Comparison of ENCODE assay signal across 26 cellular contexts in the genomic region with DNA sequence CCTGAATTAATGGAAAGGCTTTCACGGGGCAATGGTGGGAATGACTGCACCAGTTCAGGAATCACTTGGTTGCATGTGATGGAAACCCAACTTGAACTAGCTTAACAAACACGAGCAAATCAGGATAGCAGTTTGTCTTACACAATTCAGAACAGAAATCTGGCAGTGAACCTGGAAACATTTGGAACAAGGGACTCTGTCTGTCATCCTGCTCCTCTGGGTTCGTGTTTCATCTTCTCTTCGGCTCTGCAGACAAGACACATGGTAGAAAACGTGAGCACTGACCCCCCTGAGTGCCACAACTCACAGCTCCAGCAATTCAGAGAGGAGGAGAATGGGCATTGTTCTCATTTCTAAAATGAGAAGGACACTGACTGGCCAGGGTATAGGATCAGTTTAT.
DNase-seq lines count a peak whose midpoint lies in the region; ATAC-seq lines count a peak whose summit lies in the region.
"Had no signal": no experiment of that assay in that cellular context is flagged by ENCODE, and none has a peak within 500 bp of the region (broad histone marks: within the 10 kb centered on the region; RNA-seq: fewer than 3 reads in every experiment).

No MANE protein-coding gene starts in this region.

- intact Hi-C loops in Right ventricle myocardium superior (cut with DNase I) (no loop called here), cardiac septum (cut with DNase I) (no loop called here)

- DNase-seq in Right ventricle myocardium superior: no peak
- no peak for DNase-seq in cardiac septum (ENCODE audit: low spot score)
- DNase-seq in cerebellar cortex (ENCODE audit: low spot score): peak; percentile 84
- DNase-seq in myocyte (ENCODE audit: low read depth): peak; percentile 11
- DNase-seq in H4 (ENCODE audit: low spot score): no peak
- DNase-seq in HCEC 1CT: no peak
- no peak for DNase-seq in central memory CD4-positive, alpha-beta T cell
- DNase-seq: activated CD4-positive, alpha-beta T cell treated with anti-CD3 and anti-CD28 coated beads for 4 hours; activated gamma-delta T cell; activated naive CD8-positive, alpha-beta T cell treated with anti-CD3 and anti-CD28 coated beads, Interleukin-2, amount 50 U/mL, for 24 hours; activated T-cell treated with anti-CD3 and anti-CD28 coated beads, Interleukin-2, amount 50 U/mL, for 24 hours; effector CD4-positive, alpha-beta T cell; GF-D8; heart right ventricle; NCI-H1048; NCI-H1694 treated with DMSO at 0.1 percent for 48 hours; NCI-H2171; NCI-H524; PC-9; SHP77; stimulated activated naive CD8-positive, alpha-beta T cell treated with anti-CD3 and anti-CD28 coated beads, Interleukin-15, Interleukin-2, amounts not matched to agents 100 U/mL and 50 U/mL, for 24 hours; SW 1271; T-helper 9 cell; uterus had no signal

- ATAC-seq in Right ventricle myocardium superior (ENCODE audit: poor library complexity) (peak; percentile 56), GM18867 (IDR thresholded peaks at IDR 0.05; ENCODE audit: unreplicated experiment) (no peak)
- ATAC-seq: A549; activated naive CD8-positive, alpha-beta T cell treated with anti-CD3 and anti-CD28 coated beads, Interleukin-2, amount 50 U/mL, for 24 hours; stimulated activated naive CD8-positive, alpha-beta T cell treated with anti-CD3 and anti-CD28 coated beads, Interleukin-15, Interleukin-2, amounts not matched to agents 100 U/mL and 50 U/mL, for 24 hours had no signal

Comparison
In these comparisons a context has a peak if more than half of its experiments do, and no peak if none do; other contexts are left out.
1. DNase-seq: peak in cerebellar cortex (single experiment) and myocyte (single experiment); none in Right ventricle myocardium superior (single experiment), cardiac septum (single experiment), H4 (single experiment), HCEC 1CT (single experiment) and central memory CD4-positive, alpha-beta T cell (single experiment).